28 cellular contexts compared by ENCODE assay signal in genomic region chr17:56708220-56708567, GRCh38.
DNase-seq lines count a peak whose midpoint lies in the region; ATAC-seq, FAIRE-seq and TF ChIP-seq lines count a peak whose summit lies in the region.
"Had no signal": no experiment of that assay in that cellular context is flagged by ENCODE, and none has a peak within 500 bp of the region (broad histone marks: within the 10 kb centered on the region; RNA-seq: fewer than 3 reads in every experiment).

No MANE protein-coding gene starts in this region.

- H3K9ac ChIP-seq in HUES48 (ENCODE audit: low read depth, low read length) (no peak overlapping the region), astrocyte (ENCODE audit: low read length) (no peak overlapping the region), iPS-20b (ENCODE audit: low read depth, low read length) (peak overlapping the region; percentile 30; the same call in 1 of the 2 replicates), skeletal muscle satellite cell (ENCODE audit: low read depth, low read length) (peak overlapping the region; percentile 26), PC-3 (ENCODE audit: low read length) (no peak overlapping the region)
- H3K9ac ChIP-seq: KMS-11 had no signal

- H3K4me3 Mint-ChIP-seq in astrocyte (ENCODE audit: unreplicated experiment), result peak overlapping the region; percentile 27
- H3K4me3 Mint-ChIP-seq: activated naive CD4-positive, alpha-beta T cell treated with anti-CD3 and anti-CD28 coated beads, Interleukin-2, amount 50 U/mL, for 24 hours; memory B cell; natural killer cell had no signal

- H3K4me1 ChIP-seq in HUES48 (ENCODE audit: control insufficient read depth, insufficient read depth, low read length) (peaks cover 16% of the 10 kb centered on the region), astrocyte (ENCODE audit: insufficient read depth, low read length) (peaks cover 3% of the 10 kb centered on the region), iPS-20b (ENCODE audit: insufficient read depth, low read length) (peaks cover 14% of the 10 kb centered on the region; the same call in 1 of the 2 replicates), skeletal muscle satellite cell (ENCODE audit: control insufficient read depth, insufficient read depth, low read length) (peaks cover 21% of the 10 kb centered on the region), PC-3 (ENCODE audit: insufficient read depth, low read length) (peaks cover 8% of the 10 kb centered on the region; the same call in 1 of the 2 replicates)
- H3K4me1 ChIP-seq: Peyer's patch, testis, uterus had no signal

- H3K4me1 Mint-ChIP-seq in astrocyte (ENCODE audit: low read depth, unreplicated experiment), result peaks cover 29% of the 10 kb centered on the region
- H3K4me1 Mint-ChIP-seq: activated naive CD4-positive, alpha-beta T cell treated with anti-CD3 and anti-CD28 coated beads, Interleukin-2, amount 50 U/mL, for 24 hours; memory B cell; natural killer cell had no signal

- H3K27ac Mint-ChIP-seq in astrocyte (ENCODE audit: unreplicated experiment), result peak overlapping the region; percentile 75
- H3K27ac Mint-ChIP-seq: activated naive CD4-positive, alpha-beta T cell treated with anti-CD3 and anti-CD28 coated beads, Interleukin-2, amount 50 U/mL, for 24 hours; memory B cell; natural killer cell had no signal

- intact Hi-C loops in PC-3 (cut with micrococcal nuclease), result no loop called here

- H3K4me3 ChIP-seq in HUES48 (ENCODE audit: low read depth, low read length) (peak overlapping the region; percentile 40; the same call in 1 of the 2 replicates), astrocyte (ENCODE audit: insufficient read depth, low read depth, low read length) (no peak overlapping the region), iPS-20b (ENCODE audit: low read length) (peak overlapping the region; percentile 48; the same call in 1 of the 2 replicates), skeletal muscle satellite cell (ENCODE audit: low read length) (no peak overlapping the region), PC-3 (ENCODE audit: low read length) (no peak overlapping the region)
- H3K4me3 ChIP-seq: ovary, Peyer's patch, testis, uterus had no signal

- no peak overlapping the region for H2AFZ ChIP-seq in astrocyte (ENCODE audit: low read depth, low read length)
- H2AFZ ChIP-seq in PC-3 (ENCODE audit: low read length), result no peak overlapping the region

- H3K9me3 ChIP-seq in HUES48 (ENCODE audit: control insufficient read depth, insufficient read depth, low read length) (no peaks in the 10 kb centered on the region), astrocyte (ENCODE audit: insufficient read depth, low read depth, low read length) (no peaks in the 10 kb centered on the region), iPS-20b (ENCODE audit: insufficient read depth, low read depth, low read length) (no peaks in the 10 kb centered on the region), skeletal muscle satellite cell (replicated peaks; ENCODE audit: low read length) (no peaks in the 10 kb centered on the region), PC-3 (ENCODE audit: low read length) (no peaks in the 10 kb centered on the region)
- H3K9me3 ChIP-seq: ovary, Peyer's patch, testis, uterus had no signal

- no peaks in the 10 kb centered on the region for H3K27me3 Mint-ChIP-seq in astrocyte (ENCODE audit: low read depth, unreplicated experiment)

- CTCF ChIA-PET in PC-3 (lab: Charles Lee), result no interaction called here

- no TSS peak for BruUV-seq in PC-3 (replicated peaks; lab: Mats Ljungman, UMichigan)

- H3K79me2 ChIP-seq in astrocyte (ENCODE audit: insufficient read depth, low read length) (no peaks in the 10 kb centered on the region), PC-3 (ENCODE audit: low read length) (no peaks in the 10 kb centered on the region)

- H3K27me3 ChIP-seq in HUES48 (ENCODE audit: control insufficient read depth, insufficient read depth, low read length), result peaks cover 3% of the 10 kb centered on the region; the same call in 1 of the 2 replicates
- H3K27me3 ChIP-seq in astrocyte (ENCODE audit: insufficient read depth, low read length), result no peaks in the 10 kb centered on the region
- no peaks in the 10 kb centered on the region for H3K27me3 ChIP-seq in iPS-20b (ENCODE audit: insufficient read depth, low read length)
- H3K27me3 ChIP-seq in skeletal muscle satellite cell (ENCODE audit: control insufficient read depth, insufficient read depth, low read length), result no peaks in the 10 kb centered on the region
- H3K27me3 ChIP-seq in PC-3 (ENCODE audit: low read length), result no peaks in the 10 kb centered on the region
- H3K27me3 ChIP-seq: ovary, Peyer's patch, testis, uterus had no signal

- no peaks in the 10 kb centered on the region for H3F3A ChIP-seq in PC-3 (ENCODE audit: low read length, unreplicated experiment)

- H3K36me3 Mint-ChIP-seq in astrocyte (ENCODE audit: low read depth, unreplicated experiment), result no peaks in the 10 kb centered on the region
- H3K36me3 Mint-ChIP-seq: activated naive CD4-positive, alpha-beta T cell treated with anti-CD3 and anti-CD28 coated beads, Interleukin-2, amount 50 U/mL, for 24 hours; memory B cell; natural killer cell had no signal

- no peak for ATAC-seq in PC-3
- ATAC-seq: natural killer cell had no signal

- H3K36me3 ChIP-seq in HUES48 (ENCODE audit: control insufficient read depth, insufficient read depth, low read length), result no peaks in the 10 kb centered on the region
- H3K36me3 ChIP-seq in astrocyte (ENCODE audit: insufficient read depth, low read length), result no peaks in the 10 kb centered on the region
- H3K36me3 ChIP-seq in iPS-20b (ENCODE audit: insufficient read depth, low read depth, low read length), result no peaks in the 10 kb centered on the region
- H3K36me3 ChIP-seq in skeletal muscle satellite cell (ENCODE audit: insufficient read depth, low read length), result no peaks in the 10 kb centered on the region
- H3K36me3 ChIP-seq in PC-3 (ENCODE audit: low read depth, low read length), result no peaks in the 10 kb centered on the region
- H3K36me3 ChIP-seq: ovary, Peyer's patch, uterus had no signal

- DNase-seq in astrocyte (ENCODE audit: low read depth), result peak; percentile 54
- no peak for DNase-seq in NCI-H82 treated with DMSO at 0.1 percent for 48 hours (lab: John Stamatoyannopoulos, UW; ENCODE audit: unreplicated experiment)
- no peak for DNase-seq in PC-3
- no peak for DNase-seq in activated CD8-positive, alpha-beta memory T cell treated with anti-CD3 and anti-CD28 coated beads for 24 hours
- DNase-seq: activated CD4-positive, alpha-beta T cell treated with anti-CD3 and anti-CD28 coated beads, Interleukin-2, amount 50 U/mL, for 1 hour; anterior cingulate cortex; central memory CD4-positive, alpha-beta T cell; glutamatergic neuron; natural killer cell; NCI-H1694; NCI-H2171; NCI-H524; ovary; Peyer's patch; stimulated activated CD4-positive, alpha-beta T cell treated with anti-CD3 and anti-CD28 coated beads, Interleukin-4, amount 100 ng/mL, for 4 hours; stimulated activated naive CD4-positive, alpha-beta T cell; T-helper 2 cell; testis; uterus had no signal

- H4K20me1 ChIP-seq in astrocyte (ENCODE audit: insufficient read depth, low read length), result no peaks in the 10 kb centered on the region
- H4K20me1 ChIP-seq in PC-3 (ENCODE audit: low read length), result no peaks in the 10 kb centered on the region

- no peak for FAIRE-seq in astrocyte (lab: Jason Lieb, UNC)
- FAIRE-seq: D721Med, GM19239 had no signal

- peak overlapping the region; percentile 38 for H3K4me2 ChIP-seq in astrocyte (ENCODE audit: low read length)
- no peak overlapping the region for H3K4me2 ChIP-seq in skeletal muscle satellite cell (ENCODE audit: low read length)
- H3K4me2 ChIP-seq in PC-3 (ENCODE audit: low read length), result no peak overlapping the region
- H3K4me2 ChIP-seq: KMS-11 had no signal

- POLR2A ChIA-PET in PC-3 (lab: Charles Lee; ENCODE audit: unreplicated experiment), result interaction anchor here (0.6 kb wide), 1 partner anchor 115 kb away, joined by 6 read pairs; the partner anchor contains the start of gene NOG

- H3K27ac ChIP-seq in HUES48 (ENCODE audit: low read depth, low read length) (peak overlapping the region; percentile 68), astrocyte (ENCODE audit: low read depth, low read length) (no peak overlapping the region), iPS-20b (ENCODE audit: low read length) (no peak overlapping the region), PC-3 (ENCODE audit: low read length) (no peak overlapping the region)
- H3K27ac ChIP-seq: KMS-11, ovary, Peyer's patch, testis, uterus, VCaP had no signal

- no peak for TF ChIP-seq CTCF in astrocyte (IDR thresholded peaks at IDR 0.05; ENCODE audit: insufficient read depth, low read depth, low read length)
- TF ChIP-seq CTCF in PC-3 (conservative IDR thresholded peaks at IDR 0.05; ENCODE audit: low read depth, low read length), result no peak

- H3K9me2 ChIP-seq in PC-3 (replicated peaks; ENCODE audit: low read length), result no peaks in the 10 kb centered on the region

- peaks cover 3% of the 10 kb centered on the region for H3K9me3 Mint-ChIP-seq in astrocyte (ENCODE audit: unreplicated experiment)
- H3K9me3 Mint-ChIP-seq: activated naive CD4-positive, alpha-beta T cell treated with anti-CD3 and anti-CD28 coated beads, Interleukin-2, amount 50 U/mL, for 24 hours; memory B cell; natural killer cell had no signal

Comparison
In these comparisons a context has a peak if more than half of its experiments do, and no peak if none do; other contexts are left out.
1. H3K4me3 ChIP-seq: peak in HUES48 (single experiment) and iPS-20b (single experiment); none in astrocyte (single experiment), skeletal muscle satellite cell (single experiment) and PC-3 (single experiment).
2. H3K9ac ChIP-seq: peak in iPS-20b (single experiment) and skeletal muscle satellite cell (single experiment); none in HUES48 (single experiment), astrocyte (single experiment) and PC-3 (single experiment).